ENCODE assay signal across 19 cellular contexts in the genomic region with DNA sequence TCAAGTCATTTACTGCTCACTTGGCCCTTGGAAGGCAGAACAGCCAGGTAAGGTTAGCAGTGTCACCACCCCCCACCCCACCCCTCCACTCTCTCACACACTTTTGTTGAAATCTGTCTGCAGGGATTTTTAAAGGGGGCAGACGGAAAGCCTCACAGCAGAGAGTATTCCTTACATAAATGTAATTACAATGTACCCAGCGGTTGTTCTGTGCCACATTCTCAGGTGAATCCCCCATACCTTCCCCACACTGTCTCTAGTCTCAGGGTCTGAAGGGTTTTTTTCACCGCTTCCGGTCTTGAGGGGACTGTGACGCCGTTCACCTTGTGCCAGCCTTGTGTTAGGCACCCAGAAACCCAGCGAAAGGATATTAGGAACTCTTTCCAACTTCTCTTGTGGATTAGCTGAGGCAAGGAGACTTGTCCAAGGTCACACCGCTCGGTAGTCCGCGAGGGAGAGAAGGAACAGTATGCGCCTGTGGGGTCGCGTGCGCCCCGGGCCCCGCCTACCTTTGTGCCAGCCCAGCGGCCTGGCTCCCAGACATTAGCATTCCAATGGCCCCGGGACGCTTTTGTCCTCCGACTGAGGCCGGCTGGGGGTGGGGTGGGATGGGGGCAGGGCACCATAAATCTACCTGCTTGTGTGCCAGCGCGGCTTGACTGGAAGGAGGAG. TPM values are rescaled to one million over a fixed set of nuclear protein-coding genes. Genes with fewer than 3 reads are reported as not detected.
"Had no signal": no experiment of that assay in that cellular context is flagged by ENCODE, and none has a peak within 500 bp of the region (broad histone marks: within the 10 kb centered on the region; RNA-seq: fewer than 3 reads in every experiment).

No MANE protein-coding gene starts in this region.

- H3K36me3 ChIP-seq: right lobe of liver, tibial nerve, uterus had no signal

- H3K27ac ChIP-seq: body of pancreas, coronary artery, foreskin keratinocyte, psoas muscle, right lobe of liver, tibial nerve, uterus had no signal

- DNase-seq: activated CD4-positive, CD25-positive, alpha-beta regulatory T cell; activated gamma-delta T cell treated with Interleukin-2 at 50 U/mL for 16 hours; amniotic stem cell; effector CD8-positive, alpha-beta T cell; stimulated activated naive CD4-positive, alpha-beta T cell treated with Interleukin-2 at 50 U/mL for 16 hours; uterus had no signal

- H3K4me1 ChIP-seq: foreskin keratinocyte, right lobe of liver had no signal

- H3K9me3 ChIP-seq: body of pancreas, psoas muscle, right lobe of liver, tibial nerve, uterus had no signal

- ATAC-seq: activated T-cell treated with anti-CD3 and anti-CD28 coated beads, Interleukin-2, amount 50 U/mL, for 72 hours; left ventricle myocardium superior had no signal

- H3K4me2 ChIP-seq: smooth muscle cell had no signal

- H3K4me3 ChIP-seq: body of pancreas, coronary artery, psoas muscle, right lobe of liver, smooth muscle cell, tibial nerve, uterus had no signal

RNA-seq across cellular contexts. Expression of gene NEUROG3, which starts 4.6 kb away (rescaled TPM):
- total RNA-seq: activated CD4-positive, alpha-beta T cell treated with anti-CD3 and anti-CD28 coated beads, Interleukin-2, amount 10 ng/mL, durations not matched to agents 7 days and 5 days; body of pancreas; foreskin keratinocyte; left ventricle myocardium superior; mucosa of gallbladder; naive thymus-derived CD8-positive, alpha-beta T cell; osteocyte; psoas muscle; right lobe of liver; smooth muscle cell; tibial nerve; uterus had no signal
- polyA plus RNA-seq: foreskin keratinocyte, smooth muscle cell had no signal
